Comparison of ENCODE assay signal across 8 cellular contexts in genomic region chr9:33170464-33171156, GRCh38. TPM values are rescaled to one million over a fixed set of nuclear protein-coding genes. Genes with fewer than 3 reads are reported as not detected.
DNase-seq lines count a peak whose midpoint lies in the region; ATAC-seq and TF ChIP-seq lines count a peak whose summit lies in the region.

No MANE protein-coding gene starts in this region.

- H3K4me1 ChIP-seq in GM23248 (ENCODE audit: insufficient read depth) (peaks cover 19% of the 10 kb centered on the region), OCI-LY3 (ENCODE audit: low read length) (peaks cover 20% of the 10 kb centered on the region), ascending aorta (peaks cover 3 to 19% of the 10 kb centered on the region in 2 donors), right lobe of liver (peaks cover 0 to 40% (median 17%) of the 10 kb centered on the region in 4 donors)

- H3K4me2 ChIP-seq in GM23248 (ENCODE audit: unreplicated experiment) (no peak overlapping the region), OCI-LY3 (ENCODE audit: low read length) (peak overlapping the region; percentile 55)

- H4K20me1 ChIP-seq in GM23248 (ENCODE audit: insufficient read depth) (no peaks in the 10 kb centered on the region), OCI-LY3 (ENCODE audit: insufficient read depth, low read length) (no peaks in the 10 kb centered on the region)

- H3K9me3 ChIP-seq in GM23248 (ENCODE audit: low read depth), result no peaks in the 10 kb centered on the region
- no peaks in the 10 kb centered on the region for H3K9me3 ChIP-seq in OCI-LY3 (ENCODE audit: insufficient read depth, low read length)
- no peaks in the 10 kb centered on the region for H3K9me3 ChIP-seq in ascending aorta
- no peaks in the 10 kb centered on the region for H3K9me3 ChIP-seq in right lobe of liver

- DNase-seq in AG09309 (ENCODE audit: low read depth) (no peak), GM23248 (peak; percentile 43), ascending aorta (ENCODE audit: low spot score in 2 of 2) (no peak), right lobe of liver (peak; percentile 89 to 94 (median 93)), NK-92 (lab: John Stamatoyannopoulos, UW; ENCODE audit: unreplicated experiment) (no peak)

- H3K9me2 ChIP-seq in GM23248 (ENCODE audit: insufficient read depth), result no peaks in the 10 kb centered on the region

- H3K27me3 ChIP-seq in GM23248 (replicated peaks; ENCODE audit: insufficient read depth) (no peaks in the 10 kb centered on the region), OCI-LY3 (ENCODE audit: low read depth, low read length) (no peaks in the 10 kb centered on the region), ascending aorta (no peaks in the 10 kb centered on the region), right lobe of liver (no peaks in the 10 kb centered on the region)

- in situ Hi-C loops in GM23248 (cut with MboI), result no loop called here

- ATAC-seq in right lobe of liver (peak; percentile 42 to 62 (median 53)), HG02798 (IDR thresholded peaks at IDR 0.05; ENCODE audit: poor library complexity, unreplicated experiment) (no peak), HG02973 (IDR thresholded peaks at IDR 0.05; ENCODE audit: unreplicated experiment) (no peak)

- no peak overlapping the region for H3K9ac ChIP-seq in GM23248
- H3K9ac ChIP-seq in OCI-LY3 (ENCODE audit: low read length), result peak overlapping the region; percentile 11; the same call in 1 of the 2 replicates

- H3K4me3 ChIP-seq in AG09309 (ENCODE audit: control insufficient read depth, low read depth, low read length), result no peak overlapping the region
- no peak overlapping the region for H3K4me3 ChIP-seq in GM23248
- H3K4me3 ChIP-seq in OCI-LY3 (ENCODE audit: low read length), result no peak overlapping the region
- no peak overlapping the region for H3K4me3 ChIP-seq in ascending aorta
- H3K4me3 ChIP-seq in right lobe of liver, result no peak overlapping the region

- H2AFZ ChIP-seq in GM23248, result no peak overlapping the region
- peak overlapping the region; percentile 93 for H2AFZ ChIP-seq in OCI-LY3 (ENCODE audit: low read depth, low read length)

- WGBS in GM23248 (ENCODE audit: low coverage in 1 of 2, low lambda C conversion rate in 2 of 2, missing lambda C conversion rate in 2 of 2), 2 experiments, result 70 to 71% methylated on average over 9 to 10 of the region's 10 CpGs
- 31% methylated on average over 6 of the region's 10 CpGs for WGBS in right lobe of liver (ENCODE audit: insufficient coverage, low coverage, low lambda C conversion rate, missing lambda C conversion rate)

- H3K79me2 ChIP-seq in GM23248 (ENCODE audit: insufficient read depth) (peaks cover 14% of the 10 kb centered on the region), OCI-LY3 (ENCODE audit: low read length) (peaks cover 30% of the 10 kb centered on the region)

- intact Hi-C loops in ascending aorta (cut with DNase I) (no loop called here), right lobe of liver (cut with DNase I) (loop anchor here in 1 of 2 donors (10.0 kb wide), 1 partner anchor 86 kb away; no protein-coding TSS in a partner anchor)

- TF ChIP-seq CTCF in AG09309 (IDR thresholded peaks at IDR 0.05; ENCODE audit: control insufficient read depth, insufficient read depth, low read depth, low read length, missing control alignments) (peak; percentile 34), OCI-LY3 (IDR thresholded peaks at IDR 0.05; ENCODE audit: low read depth, low read length) (peak; percentile 70), ascending aorta (IDR thresholded peaks at IDR 0.05) (peak in 1 of 3 experiments; percentile 16), right lobe of liver (IDR thresholded peaks at IDR 0.05) (peak; percentile 54 to 73 (median 64))

- peak; percentile 73 for TF ChIP-seq POLR2A in right lobe of liver (IDR thresholded peaks at IDR 0.05)

- peaks cover 15% of the 10 kb centered on the region for H3F3A ChIP-seq in GM23248 (ENCODE audit: insufficient read depth)

- H3K36me3 ChIP-seq in GM23248 (ENCODE audit: low read depth), result no peaks in the 10 kb centered on the region
- no peaks in the 10 kb centered on the region for H3K36me3 ChIP-seq in OCI-LY3 (replicated peaks; ENCODE audit: low read depth, low read length)
- H3K36me3 ChIP-seq in ascending aorta, result no peaks in the 10 kb centered on the region
- no peaks in the 10 kb centered on the region for H3K36me3 ChIP-seq in right lobe of liver

- H3K27ac ChIP-seq in GM23248, result no peak overlapping the region
- H3K27ac ChIP-seq in OCI-LY3 (ENCODE audit: low read length), result no peak overlapping the region
- H3K27ac ChIP-seq in ascending aorta, result peak overlapping the region; percentile 6 to 64
- peak overlapping the region; percentile 83 to 93 (median 84) for H3K27ac ChIP-seq in right lobe of liver

RNA-seq across cellular contexts. Expression of gene B4GALT1, which starts 3.5 kb away (rescaled TPM):
- 70.8 and 74.3 TPM in 2 replicates for total RNA-seq in GM23248 (2014; rRNA removed; shearing (Covaris generic))
- polyA plus RNA-seq in GM23248 (2016; fragmentation: Nextera tagmentation; extraction: Ambion mirVana), result 139 and 140 TPM in 2 replicates
- total RNA-seq in ascending aorta, result 100 TPM
- 100 to 1,000 TPM in 1 of 6 experiments, 10 to 100 TPM in 5; 48.5 to 145 (median 79.5) TPM for total RNA-seq in right lobe of liver

Comparison
In these comparisons a context has a peak if more than half of its experiments do, and no peak if none do; other contexts are left out.
1. DNase-seq: peak in GM23248 (single experiment) and right lobe of liver (3 of 3); none in AG09309 (single experiment), ascending aorta (0 of 2) and NK-92 (single experiment).
2. H3K27ac ChIP-seq: peak in ascending aorta (2 of 2) and right lobe of liver (3 of 3); none in GM23248 (single experiment) and OCI-LY3 (single experiment).
3. ATAC-seq: peak in right lobe of liver (4 of 4); none in HG02798 (single experiment) and HG02973 (single experiment).